11 cellular contexts compared by ENCODE assay signal in the genomic region with DNA sequence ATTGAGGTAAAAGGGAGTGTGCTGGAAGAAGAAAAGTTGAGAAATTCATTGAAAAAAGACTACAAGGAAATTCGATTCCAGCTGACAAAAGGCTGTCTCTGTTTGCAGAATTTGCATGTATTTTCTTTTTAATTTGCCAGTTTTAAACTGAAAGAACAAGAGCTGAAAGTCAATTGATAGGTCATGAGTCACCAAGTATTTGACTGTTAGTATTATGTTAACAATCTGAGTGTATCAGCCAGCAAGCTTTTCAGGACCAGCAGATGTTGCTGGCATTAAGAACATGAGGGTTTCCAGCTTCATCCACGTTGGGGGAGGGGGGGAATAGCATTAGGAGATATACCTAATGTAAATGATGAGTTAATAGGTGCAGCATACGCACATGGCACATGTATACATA.
DNase-seq lines count a peak whose midpoint lies in the region; ATAC-seq, FAIRE-seq and TF ChIP-seq lines count a peak whose summit lies in the region.
"Had no signal": no experiment of that assay in that cellular context is flagged by ENCODE, and none has a peak within 500 bp of the region (broad histone marks: within the 10 kb centered on the region; RNA-seq: fewer than 3 reads in every experiment).

No MANE protein-coding gene starts in this region.

- TF ChIP-seq POLR2A in endothelial cell of umbilical vein (IDR thresholded peaks at IDR 0.05; ENCODE audit: low read depth, low read length): no peak

- H3K9me1 ChIP-seq in endothelial cell of umbilical vein (replicated peaks; ENCODE audit: control insufficient read depth, extremely low read depth, insufficient read depth, low read length): no peaks in the 10 kb centered on the region

- BruUV-seq in endothelial cell of umbilical vein (replicated peaks; lab: Mats Ljungman, UMichigan): no TSS peak

- no peaks in the 10 kb centered on the region for H3K9me3 ChIP-seq in endothelial cell of umbilical vein (replicated peaks; ENCODE audit: control insufficient read depth, insufficient read depth, low read length)
- H3K9me3 ChIP-seq in small intestine (ENCODE audit: control insufficient read depth, low read depth): no peaks in the 10 kb centered on the region

- H3K27ac Mint-ChIP-seq in stimulated activated effector memory CD8-positive, alpha-beta T cell treated with anti-CD3 and anti-CD28 coated beads, Interleukin-12 subunit alpha, Interleukin-12 subunit beta, amount 100 ng/mL, for 72 hours: no peak overlapping the region

- DNase-seq in EH (ENCODE audit: low read depth) (peak; percentile 91), NCI-H82 (lab: John Stamatoyannopoulos, UW) (peak; percentile 94), endothelial cell of umbilical vein (ENCODE audit: low read depth, low spot score) (peak; percentile 67), pulmonary artery endothelial cell (ENCODE audit: low read depth, low spot score) (peak; percentile 43), small intestine (no peak), Kasumi-1 (lab: John Stamatoyannopoulos, UW) (no peak)
- DNase-seq in stimulated activated effector memory CD8-positive, alpha-beta T cell treated with anti-CD3 and anti-CD28 coated beads, Interleukin-12 subunit alpha, Interleukin-12 subunit beta, amount 100 ng/mL, for 72 hours (ENCODE audit: low spot score in 2 of 2): no peak
- DNase-seq: NCI-H1048; NK-92 treated with Interleukin-12 subunit alpha and Interleukin-12 subunit beta, amount 100 ng/mL, for 24 hours had no signal

- H3K9me3 Mint-ChIP-seq in stimulated activated effector memory CD8-positive, alpha-beta T cell treated with anti-CD3 and anti-CD28 coated beads, Interleukin-12 subunit alpha, Interleukin-12 subunit beta, amount 100 ng/mL, for 72 hours: peaks cover 7% of the 10 kb centered on the region

- peak overlapping the region; percentile 85 for H3K9ac ChIP-seq in endothelial cell of umbilical vein (replicated peaks; ENCODE audit: extremely low read depth, insufficient read depth, low read length)

- TF ChIP-seq CTCF in endothelial cell of umbilical vein (IDR thresholded peaks at IDR 0.05; ENCODE audit: extremely low read depth in 1 of 2, insufficient read depth in 1 of 2, low read depth in 1 of 2, low read length in 2 of 2): no peak

- H3K36me3 ChIP-seq in endothelial cell of umbilical vein (ENCODE audit: control insufficient read depth in 2 of 2, extremely low read depth in 1 of 2, insufficient read depth in 2 of 2, low read length in 2 of 2) (no peaks in the 10 kb centered on the region), small intestine (ENCODE audit: control insufficient read depth in 2 of 2, insufficient read depth in 2 of 2, low read length in 2 of 2) (no peaks in the 10 kb centered on the region)
- H3K36me3 ChIP-seq: cardiac muscle cell had no signal

- FAIRE-seq in endothelial cell of umbilical vein (lab: Jason Lieb, UNC) (peak; percentile 47), small intestine (lab: Jason Lieb, UNC) (no peak)

- no peak overlapping the region for H3K4me3 ChIP-seq in endothelial cell of umbilical vein (replicated peaks in 1 of 3; ENCODE audit: insufficient read depth in 1 of 3, low read depth in 1 of 3, low read length in 3 of 3)
- H3K4me3 ChIP-seq in small intestine (ENCODE audit: low read depth in 1 of 2, low read length in 2 of 2): no peak overlapping the region
- H3K4me3 ChIP-seq: cardiac muscle cell had no signal

- H3K4me1 ChIP-seq in endothelial cell of umbilical vein (ENCODE audit: control insufficient read depth, extremely low read depth, insufficient read depth, low read length): peaks cover 70% of the 10 kb centered on the region
- H3K4me1 ChIP-seq in small intestine (ENCODE audit: control insufficient read depth in 2 of 2, insufficient read depth in 1 of 2, low read depth in 1 of 2, low read length in 1 of 2): no peaks in the 10 kb centered on the region

- POLR2A ChIA-PET in endothelial cell of umbilical vein (lab: Charles Lee): interaction anchor here (1.3 to 2.5 kb wide), 2 partner anchors 77 to 185 kb away, joined by 4 to 18 read pairs; no protein-coding TSS in a partner anchor

- peaks cover 7% of the 10 kb centered on the region for H3K79me2 ChIP-seq in endothelial cell of umbilical vein (ENCODE audit: control insufficient read depth, insufficient read depth, low read length)

- dilution Hi-C loops in endothelial cell of umbilical vein (cut with MboI; ENCODE audit: extremely low pct_ligation_motif_present, low sequenced_read_pairs): no loop called here

- H3K27ac ChIP-seq in endothelial cell of umbilical vein (ENCODE audit: insufficient read depth, low read depth, low read length): peak overlapping the region; percentile 96
- no peak overlapping the region for H3K27ac ChIP-seq in small intestine (ENCODE audit: low read depth in 1 of 2, low read length in 1 of 2)
- H3K27ac ChIP-seq: cardiac muscle cell had no signal

- H3K4me3 Mint-ChIP-seq in stimulated activated effector memory CD8-positive, alpha-beta T cell treated with anti-CD3 and anti-CD28 coated beads, Interleukin-12 subunit alpha, Interleukin-12 subunit beta, amount 100 ng/mL, for 72 hours: no peak overlapping the region

- H3K4me2 ChIP-seq in endothelial cell of umbilical vein (ENCODE audit: insufficient read depth, low read length): peak overlapping the region; percentile 47

- no peak for ATAC-seq in HG03354 (IDR thresholded peaks at IDR 0.05; ENCODE audit: poor library complexity, severe bottlenecking, unreplicated experiment)
- ATAC-seq in stimulated activated effector memory CD8-positive, alpha-beta T cell treated with anti-CD3 and anti-CD28 coated beads, Interleukin-12 subunit alpha, Interleukin-12 subunit beta, amount 100 ng/mL, for 72 hours: no peak

- H3K27me3 ChIP-seq in endothelial cell of umbilical vein (ENCODE audit: control insufficient read depth in 2 of 2, insufficient read depth in 2 of 2, low read length in 2 of 2): no peaks in the 10 kb centered on the region
- H3K27me3 ChIP-seq in small intestine (ENCODE audit: control insufficient read depth in 2 of 2, insufficient read depth in 2 of 2, low read length in 2 of 2): no peaks in the 10 kb centered on the region

- intact Hi-C loops in endothelial cell of umbilical vein (cut with micrococcal nuclease): loop anchor here (1.0 to 5.0 kb wide), 3 partner anchors 116 to 1118 kb away; a partner anchor contains a TSS

- CTCF ChIA-PET in endothelial cell of umbilical vein (lab: Charles Lee): interaction anchor here (0.6 to 4.3 kb wide), 12 partner anchors 13 to 1136 kb away, joined by 3 to 26 read pairs (median 6); no protein-coding TSS in a partner anchor

- WGBS in small intestine, 3 donors: 44 to 52% (median 48%) methylated on average over 3 of the region's 3 CpGs

- no peak overlapping the region for H2AFZ ChIP-seq in endothelial cell of umbilical vein (ENCODE audit: low read depth, low read length)

- no peaks in the 10 kb centered on the region for H3K4me1 Mint-ChIP-seq in stimulated activated effector memory CD8-positive, alpha-beta T cell treated with anti-CD3 and anti-CD28 coated beads, Interleukin-12 subunit alpha, Interleukin-12 subunit beta, amount 100 ng/mL, for 72 hours

- H3K36me3 Mint-ChIP-seq in stimulated activated effector memory CD8-positive, alpha-beta T cell treated with anti-CD3 and anti-CD28 coated beads, Interleukin-12 subunit alpha, Interleukin-12 subunit beta, amount 100 ng/mL, for 72 hours: no peaks in the 10 kb centered on the region

- H4K20me1 ChIP-seq in endothelial cell of umbilical vein (replicated peaks; ENCODE audit: control insufficient read depth, extremely low read depth, insufficient read depth, low read length): no peaks in the 10 kb centered on the region

TF ChIP-seq in endothelial cell of umbilical vein, 7 proteins besides CTCF, POLR2A, EP300 and RAD21:
- peak; percentile 58 for TF ChIP-seq JUN (IDR thresholded peaks at IDR 0.05; ENCODE audit: borderline replicate concordance, insufficient read depth, insufficient read length, low read depth)
- no peak for TF ChIP-seq EZH2 (IDR thresholded peaks at IDR 0.05; ENCODE audit: borderline replicate concordance, low read depth, low read length, severe bottlenecking)
- peak; percentile 76 for TF ChIP-seq FOS (IDR thresholded peaks at IDR 0.05; ENCODE audit: borderline replicate concordance, insufficient read depth, low read length)
- TF ChIP-seq POLR2AphosphoS5 (IDR thresholded peaks at IDR 0.05; ENCODE audit: insufficient read depth, low read depth, low read length): peak; percentile 21
- peak; percentile 28 for TF ChIP-seq GATA2 (IDR thresholded peaks at IDR 0.05; ENCODE audit: insufficient read depth, insufficient read length, low read depth, low read length)
TF ChIP-seq in endothelial cell of umbilical vein: peak in this region for 4.

Comparison
In these comparisons a context has a peak if more than half of its experiments do, and no peak if none do; other contexts are left out.
1. DNase-seq: peak in EH (single experiment), NCI-H82 (single experiment), endothelial cell of umbilical vein (single experiment) and pulmonary artery endothelial cell (single experiment); none in small intestine (single experiment), Kasumi-1 (0 of 2) and stimulated activated effector memory CD8-positive, alpha-beta T cell treated with anti-CD3 and anti-CD28 coated beads, Interleukin-12 subunit alpha, Interleukin-12 subunit beta, amount 100 ng/mL, for 72 hours (0 of 2).